ENCODE assay signal across 10 cellular contexts in genomic region chr19:12284226-12284625, GRCh38. TPM values are rescaled to one million over a fixed set of nuclear protein-coding genes. Genes with fewer than 3 reads are reported as not detected.
"Had no signal": no experiment of that assay in that cellular context is flagged by ENCODE, and none has a peak within 500 bp of the region (broad histone marks: within the 10 kb centered on the region; RNA-seq: fewer than 3 reads in every experiment).

No MANE protein-coding gene starts in this region.

- DNase-seq: GM23248, GOT3, H7, HFFc6 had no signal

- ATAC-seq: HCT116, HepG2 had no signal

- H3K27ac Mint-ChIP-seq: HFFc6, IgD-negative memory B cell had no signal

- H2AFZ ChIP-seq: GM23248 had no signal

- H3K4me1 ChIP-seq: HAP-1 had no signal

- H3K4me3 Mint-ChIP-seq: HFFc6, IgD-negative memory B cell had no signal

- H3K27me3 Mint-ChIP-seq: IgD-negative memory B cell had no signal

- H3K9ac ChIP-seq: GM23248 had no signal

- H3K27ac ChIP-seq: GM23248, HL-60 had no signal

- H3K4me3 ChIP-seq: GM23248, HAP-1 had no signal

- H3K36me3 ChIP-seq: HAP-1 had no signal

RNA-seq across cellular contexts. Expression of gene ZNF563, which starts 49.2 kb away (rescaled TPM):
- total RNA-seq: H7, HT1080 had no signal
